11 cellular contexts compared by ENCODE assay signal in the genomic region with DNA sequence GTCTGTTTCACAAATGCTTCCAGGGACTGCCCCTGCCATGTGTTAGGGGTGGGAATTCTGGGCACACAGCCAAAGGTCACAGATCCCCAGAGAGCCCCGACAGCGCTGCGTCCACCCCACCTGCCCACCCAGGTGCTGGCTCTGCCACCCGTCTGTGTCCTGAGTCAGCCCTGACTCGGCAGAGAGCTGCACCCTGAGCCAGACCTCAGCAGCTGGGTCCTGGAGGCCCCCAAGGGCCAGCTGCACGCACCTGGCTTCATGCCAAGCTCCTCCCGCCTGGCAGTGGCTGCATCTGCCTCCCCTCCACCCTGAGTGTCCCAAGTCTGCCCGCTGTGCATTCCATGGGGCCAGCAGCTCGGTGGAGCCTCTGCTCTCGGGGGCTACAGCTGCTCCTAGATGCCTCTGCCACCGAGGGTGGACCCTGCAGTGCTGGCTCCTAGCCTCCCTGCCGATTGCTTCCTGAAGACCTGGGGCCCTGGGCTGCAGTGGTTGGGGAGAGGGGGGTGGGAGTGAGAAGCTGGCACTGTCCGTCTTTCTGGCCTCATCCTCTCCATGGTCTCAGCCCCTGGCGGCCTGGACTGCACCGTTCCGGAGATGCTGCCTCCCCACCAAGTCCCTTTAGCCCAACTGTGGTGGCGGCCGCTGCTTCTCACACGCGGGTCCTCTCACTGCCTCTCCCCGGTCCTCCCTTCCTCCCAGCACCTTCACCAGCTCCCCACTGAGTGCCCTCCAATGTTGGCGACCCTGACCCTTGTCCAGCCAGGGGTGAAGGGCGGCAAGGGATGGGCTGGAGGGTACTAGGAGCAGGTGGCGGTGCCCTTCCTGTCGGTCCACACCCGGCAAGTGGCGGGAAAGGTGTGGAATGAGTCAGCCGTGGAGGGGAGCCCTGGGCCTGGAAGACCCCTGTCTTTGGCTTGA. TPM values are rescaled to one million over a fixed set of nuclear protein-coding genes. Genes with fewer than 3 reads are reported as not detected.
A peak's percentile ranks its signal among the peaks of the same experiment; 100 is the strongest.
DNase-seq lines count a peak whose midpoint lies in the region; ATAC-seq and TF ChIP-seq lines count a peak whose summit lies in the region.
"Had no signal": no experiment of that assay in that cellular context is flagged by ENCODE, and none has a peak within 500 bp of the region (broad histone marks: within the 10 kb centered on the region; RNA-seq: fewer than 3 reads in every experiment).

No MANE protein-coding gene starts in this region.

- ATAC-seq in mucosa of descending colon (peak; percentile 0), GM19397 (IDR thresholded peaks at IDR 0.05; ENCODE audit: unreplicated experiment) (no peak)
- ATAC-seq: Panc1 had no signal

- no peaks in the 10 kb centered on the region for H3K36me3 ChIP-seq in mucosa of descending colon (ENCODE audit: low read depth)

- no peaks in the 10 kb centered on the region for H3K9me3 ChIP-seq in mucosa of descending colon

- DNase-seq in DMS153 treated with DMSO at 0.1 percent for 48 hours (lab: John Stamatoyannopoulos, UW; ENCODE audit: unreplicated experiment) = peak; percentile 72
- peak; percentile 85 for DNase-seq in NCI-H1436 (lab: John Stamatoyannopoulos, UW)
- peak; percentile 72 for DNase-seq in SW480 (ENCODE audit: low spot score)
- DNase-seq in mucosa of descending colon = peak; percentile 58 to 81 (median 76)
- no peak for DNase-seq in putamen (ENCODE audit: low spot score)
- DNase-seq in foreskin melanocyte = no peak
- no peak for DNase-seq in GOT3 (lab: John Stamatoyannopoulos, UW)
- DNase-seq: cerebellar nuclear complex had no signal

- H3K4me1 ChIP-seq in mucosa of descending colon (ENCODE audit: low read depth) = peaks cover 62% of the 10 kb centered on the region

- no peak for TF ChIP-seq CTCF in mucosa of descending colon (IDR thresholded peaks at IDR 0.05)

- intact Hi-C loops in mucosa of descending colon (cut with DNase I, micrococcal nuclease) = no loop called here

- no peak overlapping the region for H3K4me3 ChIP-seq in mucosa of descending colon

RNA-seq across cellular contexts. Expression of gene SECTM1, which starts 3.0 kb away (rescaled TPM):
- total RNA-seq in mucosa of descending colon = 100 to 1,000 TPM; 127 to 268 (median 213) TPM
- total RNA-seq: progenitor cell of endocrine pancreas had no signal

RNA-seq across cellular contexts. Expression of gene CD7, which starts 13.2 kb away (rescaled TPM):
- 10 to 100 TPM in 2 of 3 donors, 1 to 10 TPM in 1; 10.0 to 12.8 (median 12.3) TPM for total RNA-seq in mucosa of descending colon

RNA-seq across cellular contexts. Expression of gene TEX19, which starts 28.5 kb away (rescaled TPM):
- total RNA-seq in mucosa of descending colon = not detected
- total RNA-seq: progenitor cell of endocrine pancreas had no signal

RNA-seq across cellular contexts. Expression of gene UTS2R, which starts 41.0 kb away (rescaled TPM):
- total RNA-seq in mucosa of descending colon = not detected

RNA-seq across cellular contexts. Expression of gene CSNK1D, which starts 57.1 kb away (rescaled TPM):
- 100 to 1,000 TPM; 177 to 221 (median 189) TPM for total RNA-seq in mucosa of descending colon

Comparison
In these comparisons a context has a peak if more than half of its experiments do, and no peak if none do; other contexts are left out.
1. DNase-seq: peak in DMS153 treated with DMSO at 0.1 percent for 48 hours (single experiment), NCI-H1436 (single experiment), SW480 (single experiment) and mucosa of descending colon (3 of 3); none in putamen (single experiment), foreskin melanocyte (single experiment) and GOT3 (single experiment).